Comparison of ENCODE assay signal across 8 cellular contexts in genomic region chr12:125643055-125643454, GRCh38.
"Had no signal": no experiment of that assay in that cellular context is flagged by ENCODE, and none has a peak within 500 bp of the region (broad histone marks: within the 10 kb centered on the region; RNA-seq: fewer than 3 reads in every experiment).

No MANE protein-coding gene starts in this region.

- ATAC-seq: GM12878 had no signal

- H3K4me3 ChIP-seq: GM12878 had no signal

- DNase-seq: GDM1, GF-D8 had no signal

- FAIRE-seq: G401.6, GM12878, GM12891, GM12892, GM18507, GM19239 had no signal
